ENCODE assay signal across 8 cellular contexts in genomic region chr4:48905363-48906015, GRCh38. TPM values are rescaled to one million over a fixed set of nuclear protein-coding genes. Genes with fewer than 3 reads are reported as not detected.
DNase-seq lines count a peak whose midpoint lies in the region; ATAC-seq, FAIRE-seq and TF ChIP-seq lines count a peak whose summit lies in the region.

No MANE protein-coding gene starts in this region.

- TF ChIP-seq EP300 in upper lobe of left lung (IDR thresholded peaks at IDR 0.05), result no peak

- H3K9me3 ChIP-seq in H9 (ENCODE audit: control insufficient read depth, low read depth, low read length) (no peaks in the 10 kb centered on the region), upper lobe of left lung (no peaks in the 10 kb centered on the region)

- in situ Hi-C loops in G401 (cut with HindIII; ENCODE audit: low sequenced_read_pairs), result no loop called here

- H3K79me2 ChIP-seq in H9 (ENCODE audit: insufficient read depth, low read length), result peaks cover 4% of the 10 kb centered on the region; the same call in 1 of the 2 replicates

- no peak overlapping the region for H3K18ac ChIP-seq in H9 (ENCODE audit: insufficient read length, low read depth, low read length)

- no peak for ATAC-seq in upper lobe of left lung (ENCODE audit: low FRiP score in 2 of 2)

- H3K9ac ChIP-seq in H9 (ENCODE audit: extremely low read depth, insufficient read length, low read length), result peak overlapping the region; percentile 66

- H3K4ac ChIP-seq in H9 (ENCODE audit: low read depth, low read length), result no peak overlapping the region

- no peak overlapping the region for H4K8ac ChIP-seq in H9 (replicated peaks; ENCODE audit: insufficient read length, low read depth, low read length)

- H4K91ac ChIP-seq in H9 (ENCODE audit: insufficient read length, low read depth, low read length), result no peak overlapping the region

- no peak overlapping the region for H3K23ac ChIP-seq in H9 (ENCODE audit: insufficient read length, low read depth, low read length)

- WGBS in H9 (ENCODE audit: extremely low coverage, insufficient read length, low lambda C conversion rate), result no CpG with 5 or more reads among the region's 9 CpGs
- WGBS in upper lobe of left lung, 2 donors, result 72 to 84% methylated on average over 9 of the region's 9 CpGs

- no peak overlapping the region for H2AK5ac ChIP-seq in H9 (ENCODE audit: insufficient read length, low read length)

- TF ChIP-seq CTCF in H9 (conservative IDR thresholded peaks at IDR 0.05), result peak; percentile 43; the same call in 2 of the 3 replicates
- peak in 1 of 6 experiments; percentile 23 for TF ChIP-seq CTCF in upper lobe of left lung (IDR thresholded peaks at IDR 0.05)

- H2BK12ac ChIP-seq in H9 (ENCODE audit: insufficient read length, low read depth, low read length), result no peak overlapping the region

- H3K4me1 Mint-ChIP-seq in H9, result peaks cover 8 to 18% of the 10 kb centered on the region in 2 experiments
- peaks cover 58% of the 10 kb centered on the region for H3K4me1 Mint-ChIP-seq in activated naive CD8-positive, alpha-beta T cell (ENCODE audit: low read depth)

- peaks cover 0 to 17% (median 0%) of the 10 kb centered on the region in 4 donors for H3K36me3 ChIP-seq in upper lobe of left lung

- no peaks in the 10 kb centered on the region for H3K27me3 ChIP-seq in H9 (ENCODE audit: insufficient read depth, low read length)
- no peaks in the 10 kb centered on the region for H3K27me3 ChIP-seq in upper lobe of left lung

- H3K9me3 Mint-ChIP-seq in H9, result no peaks in the 10 kb centered on the region; a peak in 1 of 5 replicates
- no peaks in the 10 kb centered on the region for H3K9me3 Mint-ChIP-seq in activated naive CD8-positive, alpha-beta T cell (ENCODE audit: low read depth)

- no peaks in the 10 kb centered on the region; the same call in 1 of the 2 replicates for H3K27me3 Mint-ChIP-seq in H9 (ENCODE audit: low read depth)
- no peaks in the 10 kb centered on the region for H3K27me3 Mint-ChIP-seq in activated naive CD8-positive, alpha-beta T cell

- no peak overlapping the region for H3T11ph ChIP-seq in H9 (ENCODE audit: low read length)

- peak overlapping the region in 3 of 4 donors; percentile 71 to 76 (median 73) for H3K4me3 ChIP-seq in upper lobe of left lung

- no peak overlapping the region for H2BK15ac ChIP-seq in H9 (ENCODE audit: low read depth, low read length)

- no peak overlapping the region for H2BK5ac ChIP-seq in H9 (ENCODE audit: insufficient read length, low read length)

- no peaks in the 10 kb centered on the region for H3K79me1 ChIP-seq in H9 (ENCODE audit: insufficient read depth, low read depth, low read length, poor library complexity, severe bottlenecking)

- no peaks in the 10 kb centered on the region for H4K20me1 ChIP-seq in H9 (ENCODE audit: control insufficient read depth, insufficient read depth, insufficient read length)

- H3K14ac ChIP-seq in H9 (ENCODE audit: insufficient read depth, low read length), result peak overlapping the region; percentile 95

- H3K27ac ChIP-seq in H9 (ENCODE audit: insufficient read length, low read depth, low read length), result no peak overlapping the region
- H3K27ac ChIP-seq in upper lobe of left lung, result no peak overlapping the region

- TF ChIP-seq POLR2A in upper lobe of left lung (IDR thresholded peaks at IDR 0.05) (no peak), H54 (IDR thresholded peaks at IDR 0.05; ENCODE audit: low read depth, low read length) (no peak)

- H4K5ac ChIP-seq in H9 (ENCODE audit: insufficient read length, low read depth, low read length), result no peak overlapping the region

- no peak overlapping the region for H3K56ac ChIP-seq in H9 (ENCODE audit: insufficient read length, low read depth, low read length)

- H2BK20ac ChIP-seq in H9 (ENCODE audit: low read depth, low read length, poor library complexity, severe bottlenecking), result no peak overlapping the region

- no peak overlapping the region for H2BK120ac ChIP-seq in H9 (ENCODE audit: low read depth, low read length, poor library complexity, severe bottlenecking)

- peak overlapping the region in 1 of 3 experiments; percentile 53; a peak in 2 of 7 replicates for H3K27ac Mint-ChIP-seq in H9
- H3K27ac Mint-ChIP-seq in activated naive CD8-positive, alpha-beta T cell, result peak overlapping the region; percentile 80

- peaks cover 12 to 30% (median 18%) of the 10 kb centered on the region in 3 experiments; a peak in 5 of 7 replicates for H3K36me3 Mint-ChIP-seq in H9 (ENCODE audit: insufficient read depth in 1 of 3, low read depth in 3 of 3)
- H3K36me3 Mint-ChIP-seq in activated naive CD8-positive, alpha-beta T cell, result peaks cover 13% of the 10 kb centered on the region

- H3K4me3 Mint-ChIP-seq in H9, result peak overlapping the region; percentile 87 to 88
- H3K4me3 Mint-ChIP-seq in activated naive CD8-positive, alpha-beta T cell, result peak overlapping the region; percentile 92

- H3K4me1 ChIP-seq in H9 (ENCODE audit: insufficient read depth, low read length) (peaks cover 4% of the 10 kb centered on the region), upper lobe of left lung (peaks cover 6 to 17% (median 13%) of the 10 kb centered on the region in 4 donors)

- no peak for FAIRE-seq in H54 (lab: Jason Lieb, UNC)

- H2AFZ ChIP-seq in H9 (ENCODE audit: low read length), result no peak overlapping the region

- H3K4me2 ChIP-seq in H9 (ENCODE audit: insufficient read depth, insufficient read length, low read length), result peak overlapping the region; percentile 78

- H3K23me2 ChIP-seq in H9 (ENCODE audit: insufficient read length, low read depth, low read length, poor library complexity, severe bottlenecking), result peaks cover 13% of the 10 kb centered on the region

- DNase-seq in A172 (ENCODE audit: low spot score), result peak; percentile 69
- DNase-seq in H9, result no peak
- peak; percentile 41 for DNase-seq in left kidney (ENCODE audit: low read depth, low spot score)
- DNase-seq in upper lobe of left lung, result peak in 1 of 2 donors; percentile 34
- DNase-seq in NCI-H1105 (lab: John Stamatoyannopoulos, UW), result no peak
- no peak for DNase-seq in G401 (ENCODE audit: low spot score)
- DNase-seq in H54 (ENCODE audit: insufficient read length, low spot score), result no peak

RNA-seq across cellular contexts. Expression of gene OCIAD2, which starts 1.1 kb away (rescaled TPM):
- 128 and 158 TPM in 2 replicates for total RNA-seq in A172 (2014; rRNA removed; shearing (Covaris generic))
- total RNA-seq in H9 (2021) (108 TPM in 2 replicates), upper lobe of left lung (100 to 1,000 TPM in 1 of 6 donors, 10 to 100 TPM in 5; 27.7 to 172 (median 37.9) TPM)
- not detected in 2 replicates for total RNA-seq in G401 (2014; rRNA removed; shearing (Covaris generic))

Comparison
In these comparisons a context has a peak if more than half of its experiments do, and no peak if none do; other contexts are left out.
1. DNase-seq: peak in A172 (single experiment) and left kidney (single experiment); none in H9 (single experiment), NCI-H1105 (single experiment), G401 (single experiment) and H54 (single experiment).
2. RNA of gene OCIAD2, which starts 1.1 kb away (total RNA-seq): 128 to 158 TPM in A172, 108 TPM in H9 and 27.7 to 172 TPM in upper lobe of left lung; not detected in G401; every median in the first group is over 10 times any median in the second.